Comparison of ENCODE assay signal across 8 cellular contexts in genomic region chr10:96585726-96586418, GRCh38. TPM values are rescaled to one million over a fixed set of nuclear protein-coding genes. Genes with fewer than 3 reads are reported as not detected.
DNase-seq lines count a peak whose midpoint lies in the region; ATAC-seq, FAIRE-seq and TF ChIP-seq lines count a peak whose summit lies in the region.

No MANE protein-coding gene starts in this region.

- H3K27me3 ChIP-seq in prostate gland (replicated peaks; ENCODE audit: insufficient read depth) = no peaks in the 10 kb centered on the region

- H3K27me3 Mint-ChIP-seq in activated CD4-positive, alpha-beta memory T cell treated with anti-CD3 and anti-CD28 coated beads, Interleukin-2, amount 10 ng/mL, durations not matched to agents 7 days and 5 days = peaks cover 1% of the 10 kb centered on the region

- H3K4me3 ChIP-seq in foreskin fibroblast (ENCODE audit: low read depth in 1 of 2, low read length in 2 of 2) (peak overlapping the region; percentile 72 to 73), prostate gland (peak overlapping the region; percentile 87 to 97)

- H3K9me3 ChIP-seq in prostate gland = no peaks in the 10 kb centered on the region

- H3K4me3 Mint-ChIP-seq in activated CD4-positive, alpha-beta memory T cell treated with anti-CD3 and anti-CD28 coated beads, Interleukin-2, amount 10 ng/mL, durations not matched to agents 7 days and 5 days = peak overlapping the region; percentile 95

- CTCF ChIA-PET in activated CD4-positive, alpha-beta memory T cell treated with anti-CD3 and anti-CD28 coated beads, Interleukin-2, amount 10 ng/mL, durations not matched to agents 7 days and 5 days (lab: Charles Lee) = interaction anchor here (1.1 to 1.7 kb wide), 2 partner anchors 74 to 215 kb away, joined by 3 read pairs; no protein-coding TSS in a partner anchor

- peak overlapping the region; percentile 92 for H3K27ac Mint-ChIP-seq in activated CD4-positive, alpha-beta memory T cell treated with anti-CD3 and anti-CD28 coated beads, Interleukin-2, amount 10 ng/mL, durations not matched to agents 7 days and 5 days

- POLR2A ChIA-PET in activated CD4-positive, alpha-beta memory T cell treated with anti-CD3 and anti-CD28 coated beads, Interleukin-2, amount 10 ng/mL, durations not matched to agents 7 days and 5 days (lab: Charles Lee) = interaction anchor here (0.8 kb wide), 1 partner anchor 9 kb away, joined by 5 read pairs; no protein-coding TSS in a partner anchor

- peaks cover 6% of the 10 kb centered on the region for H3K4me1 ChIP-seq in prostate gland (replicated peaks)

- peak overlapping the region; percentile 97 to 99 for H3K27ac ChIP-seq in prostate gland

- WGBS in prostate gland = under 1% methylated on average over 21 of the region's 21 CpGs

- H3K4me1 Mint-ChIP-seq in activated CD4-positive, alpha-beta memory T cell treated with anti-CD3 and anti-CD28 coated beads, Interleukin-2, amount 10 ng/mL, durations not matched to agents 7 days and 5 days = peaks cover 34% of the 10 kb centered on the region

- peak; percentile 45 for DNase-seq in activated CD4-positive, alpha-beta memory T cell treated with anti-CD3 and anti-CD28 coated beads, Interleukin-2, amount 10 ng/mL, durations not matched to agents 7 days and 5 days
- DNase-seq in foreskin fibroblast (no peak), prostate gland (ENCODE audit: low spot score) (peak; percentile 51), NCI-H1694 treated with DMSO at 0.1 percent for 48 hours (lab: John Stamatoyannopoulos, UW) (no peak), COR-L47 (lab: John Stamatoyannopoulos, UW) (no peak), urothelium cell line (ENCODE audit: low spot score) (no peak)

- ATAC-seq in GM18519 (IDR thresholded peaks at IDR 0.05; ENCODE audit: low FRiP score, unreplicated experiment) (peak; percentile 16), HG03139 (IDR thresholded peaks at IDR 0.05; ENCODE audit: unreplicated experiment) (peak; percentile 10)

- no peaks in the 10 kb centered on the region for H3K9me3 Mint-ChIP-seq in activated CD4-positive, alpha-beta memory T cell treated with anti-CD3 and anti-CD28 coated beads, Interleukin-2, amount 10 ng/mL, durations not matched to agents 7 days and 5 days

- intact Hi-C loops in prostate gland (cut with DNase I) = no loop called here

- H3K36me3 ChIP-seq in prostate gland = no peaks in the 10 kb centered on the region

- TF ChIP-seq CTCF in foreskin fibroblast (IDR thresholded peaks at IDR 0.05; ENCODE audit: low read depth, low read length) = no peak
- TF ChIP-seq CTCF in prostate gland (IDR thresholded peaks at IDR 0.05) = no peak

- no peak for TF ChIP-seq POLR2A in prostate gland (IDR thresholded peaks at IDR 0.05)

- FAIRE-seq in urothelium cell line (lab: Jason Lieb, UNC) = no peak

- H3K36me3 Mint-ChIP-seq in activated CD4-positive, alpha-beta memory T cell treated with anti-CD3 and anti-CD28 coated beads, Interleukin-2, amount 10 ng/mL, durations not matched to agents 7 days and 5 days (ENCODE audit: low read depth) = peaks cover 22% of the 10 kb centered on the region

RNA-seq across cellular contexts. Expression of gene TM9SF3, which starts 0.9 kb away (rescaled TPM):
- 10 to 100 TPM; 82.8 to 85.4 TPM for total RNA-seq in activated CD4-positive, alpha-beta memory T cell treated with anti-CD3 and anti-CD28 coated beads, Interleukin-2, amount 10 ng/mL, durations not matched to agents 7 days and 5 days
- total RNA-seq in prostate gland = 100 to 1,000 TPM in 1 of 2 donors, 10 to 100 TPM in 1; 74.1 to 165 TPM

Comparison
In these comparisons a context has a peak if more than half of its experiments do, and no peak if none do; other contexts are left out.
1. DNase-seq: peak in activated CD4-positive, alpha-beta memory T cell treated with anti-CD3 and anti-CD28 coated beads, Interleukin-2, amount 10 ng/mL, durations not matched to agents 7 days and 5 days (single experiment) and prostate gland (single experiment); none in foreskin fibroblast (0 of 2), NCI-H1694 treated with DMSO at 0.1 percent for 48 hours (single experiment), COR-L47 (single experiment) and urothelium cell line (single experiment).